In genomic region chr12:49673446-49674317, GRCh38 we compare ENCODE assay signal across 8 cellular contexts. TPM values are rescaled to one million over a fixed set of nuclear protein-coding genes. Genes with fewer than 3 reads are reported as not detected.
A peak's percentile ranks its signal among the peaks of the same experiment; 100 is the strongest.
DNase-seq lines count a peak whose midpoint lies in the region; TF ChIP-seq lines count a peak whose summit lies in the region.

No MANE protein-coding gene starts in this region.

- no peaks in the 10 kb centered on the region for H3K79me2 ChIP-seq in parathyroid adenoma

- no peaks in the 10 kb centered on the region for H3K36me3 ChIP-seq in right atrium auricular region
- H3K36me3 ChIP-seq in parathyroid adenoma (ENCODE audit: control insufficient read depth, insufficient read depth, low read length), result no peaks in the 10 kb centered on the region
- no peaks in the 10 kb centered on the region for H3K36me3 ChIP-seq in A673 (ENCODE audit: insufficient read depth, low read length, poor library complexity, severe bottlenecking)

- intact Hi-C loops in A673 (cut with micrococcal nuclease; ENCODE audit: unreplicated experiment), result no loop called here

- H2AFZ ChIP-seq in parathyroid adenoma, result peak overlapping the region; percentile 21

- H3K9ac ChIP-seq in parathyroid adenoma, result no peak overlapping the region

- H3K4me3 ChIP-seq in astrocyte of the cerebellum (ENCODE audit: low read depth, low read length), result no peak overlapping the region
- no peak overlapping the region for H3K4me3 ChIP-seq in right atrium auricular region
- H3K4me3 ChIP-seq in parathyroid adenoma (ENCODE audit: low read depth, low read length), result no peak overlapping the region
- no peak overlapping the region for H3K4me3 ChIP-seq in A673 (ENCODE audit: low read depth, low read length, poor library complexity, severe bottlenecking)

- CTCF ChIA-PET in A673 (lab: Charles Lee), result no interaction called here

- H3K27ac ChIP-seq in right atrium auricular region (peak overlapping the region; percentile 89 to 92), parathyroid adenoma (peak overlapping the region; percentile 74), A673 (ENCODE audit: low read depth, low read length, poor library complexity, severe bottlenecking) (no peak overlapping the region)

- POLR2A ChIA-PET in A673 (lab: Charles Lee; ENCODE audit: low non-redundant PET), result no interaction called here

- H3K9me3 ChIP-seq in right atrium auricular region, result no peaks in the 10 kb centered on the region
- H3K9me3 ChIP-seq in parathyroid adenoma (ENCODE audit: control insufficient read depth, low read length), result no peaks in the 10 kb centered on the region
- no peaks in the 10 kb centered on the region for H3K9me3 ChIP-seq in A673 (ENCODE audit: low read depth, low read length, poor library complexity, severe bottlenecking)

- DNase-seq in GM04503 (ENCODE audit: low read depth) (peak; percentile 82), NCI-H446 (lab: John Stamatoyannopoulos, UW) (peak; percentile 51 to 90), astrocyte of the cerebellum (ENCODE audit: low read depth) (peak; percentile 89), right atrium auricular region (ENCODE audit: low spot score) (peak; percentile 95), RPMI8226 (no peak), A673 (ENCODE audit: low spot score) (no peak), NK-92 (lab: John Stamatoyannopoulos, UW; ENCODE audit: unreplicated experiment) (no peak)

- no TSS peak for BruUV-seq in A673 (replicated peaks; lab: Mats Ljungman, UMichigan)

- H3K4me2 ChIP-seq in parathyroid adenoma (ENCODE audit: low read length), result no peak overlapping the region

- peaks cover 0 to 73% of the 10 kb centered on the region in 2 donors for H3K4me1 ChIP-seq in right atrium auricular region
- peaks cover 4% of the 10 kb centered on the region for H3K4me1 ChIP-seq in parathyroid adenoma
- peaks cover 13% of the 10 kb centered on the region for H3K4me1 ChIP-seq in A673 (ENCODE audit: insufficient read depth, low read length, poor library complexity, severe bottlenecking)

- TF ChIP-seq CTCF in astrocyte of the cerebellum (IDR thresholded peaks at IDR 0.05; ENCODE audit: low read depth, low read length, missing control alignments) (no peak), right atrium auricular region (IDR thresholded peaks at IDR 0.05) (peak in 1 of 2 donors; percentile 46), parathyroid adenoma (IDR thresholded peaks at IDR 0.05) (no peak), A673 (conservative IDR thresholded peaks at IDR 0.05; ENCODE audit: low read depth, low read length) (no peak)

- no peaks in the 10 kb centered on the region for H3K27me3 ChIP-seq in right atrium auricular region
- no peaks in the 10 kb centered on the region for H3K27me3 ChIP-seq in parathyroid adenoma (ENCODE audit: control insufficient read depth, insufficient read depth, low read length)
- no peaks in the 10 kb centered on the region for H3K27me3 ChIP-seq in A673 (replicated peaks; ENCODE audit: insufficient read depth, low read depth, low read length, poor library complexity)

- in situ Hi-C loops in astrocyte of the cerebellum (cut with HindIII; ENCODE audit: low sequenced_read_pairs), result no loop called here

RNA-seq across cellular contexts. Expression of gene FMNL3, which starts 33.5 kb away (rescaled TPM):
- 10 to 100 TPM in 1 of 2 donors, 1 to 10 TPM in 1; 9.0 to 19.7 TPM for total RNA-seq in right atrium auricular region
- total RNA-seq in A673 (2021), result 22.0 and 27.7 TPM in 2 replicates

RNA-seq across cellular contexts. Expression of gene PRPF40B, which starts 50.3 kb away (rescaled TPM):
- total RNA-seq in right atrium auricular region (10 to 100 TPM; 14.9 to 16.0 TPM), A673 (2021) (14.0 and 19.4 TPM in 2 replicates)

Comparison
In these comparisons a context has a peak if more than half of its experiments do, and no peak if none do; other contexts are left out.
1. DNase-seq: peak in GM04503 (single experiment), NCI-H446 (2 of 2), astrocyte of the cerebellum (single experiment) and right atrium auricular region (single experiment); none in RPMI8226 (single experiment), A673 (single experiment) and NK-92 (single experiment).